8 cellular contexts compared by ENCODE assay signal in the genomic region with DNA sequence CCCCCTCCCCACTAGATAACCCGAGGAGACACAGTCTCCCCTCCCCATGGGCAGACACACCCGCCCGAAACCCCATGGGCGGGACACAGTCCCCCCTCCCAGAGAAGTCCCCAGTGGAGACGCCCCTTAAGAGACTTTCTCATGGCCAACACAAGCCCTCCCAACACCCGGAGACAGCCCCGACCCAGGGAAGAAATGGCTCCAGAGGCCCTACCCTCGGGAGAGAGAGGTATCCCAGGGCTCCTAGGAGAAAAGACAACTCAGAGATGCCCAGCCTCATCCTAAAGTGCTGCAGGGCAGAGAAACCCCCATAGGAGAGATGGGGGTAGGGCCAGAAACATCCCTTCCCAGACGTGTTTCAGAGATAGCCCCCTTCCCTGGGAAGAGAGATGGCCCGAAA. TPM values are rescaled to one million over a fixed set of nuclear protein-coding genes. Genes with fewer than 3 reads are reported as not detected.
DNase-seq lines count a peak whose midpoint lies in the region; ATAC-seq and TF ChIP-seq lines count a peak whose summit lies in the region.

No MANE protein-coding gene starts in this region.

- H3K9me3 ChIP-seq in IMR-90 (ENCODE audit: control insufficient read depth, insufficient read depth, low read length) = no peaks in the 10 kb centered on the region
- H3K9me3 ChIP-seq in colonic mucosa = no peaks in the 10 kb centered on the region

- TF ChIP-seq RAD21 in IMR-90 (IDR thresholded peaks at IDR 0.05; ENCODE audit: low read length) = no peak

- H3K9me1 ChIP-seq in IMR-90 (ENCODE audit: insufficient read depth, low read length) = peaks cover 8% of the 10 kb centered on the region

- no peak overlapping the region for H3K18ac ChIP-seq in IMR-90 (ENCODE audit: low read depth, low read length)

- no peaks in the 10 kb centered on the region for H3K9me3 Mint-ChIP-seq in neural crest cell

- peak overlapping the region; percentile 39; the same call in 1 of the 2 replicates for H2BK20ac ChIP-seq in IMR-90 (ENCODE audit: low read depth, low read length)

- peak overlapping the region; percentile 80 to 92; a peak in 3 of 4 replicates for H4K8ac ChIP-seq in IMR-90 (ENCODE audit: low read depth in 2 of 2, low read length in 2 of 2)

- H3K56ac ChIP-seq in IMR-90 (ENCODE audit: extremely low read depth, insufficient read depth, low read length) = no peak overlapping the region

- H3K4me3 Mint-ChIP-seq in neural crest cell = peak overlapping the region; percentile 86

- H3K27ac ChIP-seq in IMR-90 (ENCODE audit: insufficient read depth, low read length) (no peak overlapping the region), colonic mucosa (peak overlapping the region; percentile 60)

- no peak overlapping the region for H2BK15ac ChIP-seq in IMR-90 (ENCODE audit: low read depth, low read length)

- H3K4me1 ChIP-seq in IMR-90 (ENCODE audit: control insufficient read depth, insufficient read depth, low read length) (peaks cover 4% of the 10 kb centered on the region), colonic mucosa (peaks cover 14% of the 10 kb centered on the region)

- H3K14ac ChIP-seq in IMR-90 (replicated peaks; ENCODE audit: low read depth, low read length) = peak overlapping the region; percentile 62

- H3K9ac ChIP-seq in IMR-90 (ENCODE audit: low read depth, low read length) (no peak overlapping the region), colonic mucosa (ENCODE audit: low read depth in 2 of 2, low read length in 2 of 2) (peak overlapping the region; percentile 7 to 73)

- H3K23ac ChIP-seq in IMR-90 (ENCODE audit: low read depth, low read length) = peak overlapping the region; percentile 48; the same call in 1 of the 2 replicates

- H2AK5ac ChIP-seq in IMR-90 (ENCODE audit: low read depth, low read length) = peak overlapping the region; percentile 46; the same call in 1 of the 2 replicates

- H3K4me2 ChIP-seq in IMR-90 (ENCODE audit: low read depth, low read length) = peak overlapping the region; percentile 7; the same call in 1 of the 2 replicates

- no peak overlapping the region for H3K27ac Mint-ChIP-seq in neural crest cell (ENCODE audit: unreplicated experiment)

- no peak overlapping the region for H2BK5ac ChIP-seq in IMR-90 (ENCODE audit: low read depth, low read length, poor library complexity, severe bottlenecking)

- H2AK9ac ChIP-seq in IMR-90 (replicated peaks; ENCODE audit: low read depth, low read length, poor library complexity) = peak overlapping the region; percentile 84

- 0 out of 4 replicates have a peak, but pooled peaks cover 0 to 3% of the 10 kb centered on the region in 2 experiments for H3K79me1 ChIP-seq in IMR-90 (ENCODE audit: low read depth in 1 of 2, low read length in 2 of 2)

- DNase-seq in AG10803 (ENCODE audit: low read depth) = no peak
- no peak for DNase-seq in IMR-90
- DNase-seq in colonic mucosa = no peak
- no peak for DNase-seq in neural crest cell (ENCODE audit: low read depth, low spot score)
- DNase-seq in MV-4-11 (lab: John Stamatoyannopoulos, UW) = no peak

- H3K36me3 ChIP-seq in IMR-90 (ENCODE audit: control insufficient read depth, insufficient read depth, low read length) (no peaks in the 10 kb centered on the region), colonic mucosa (no peaks in the 10 kb centered on the region)

- no peak for TF ChIP-seq CTCF in AG10803 (conservative IDR thresholded peaks at IDR 0.05; ENCODE audit: low read length)
- TF ChIP-seq CTCF in IMR-90 (conservative IDR thresholded peaks at IDR 0.05; ENCODE audit: low read depth, low read length) = no peak
- no peak for TF ChIP-seq CTCF in colonic mucosa (IDR thresholded peaks at IDR 0.05)
- no peak for TF ChIP-seq CTCF in neural crest cell (conservative IDR thresholded peaks at IDR 0.05)

- H3K4me3 ChIP-seq in AG10803 (ENCODE audit: low read length) (peak overlapping the region; percentile 88), IMR-90 (ENCODE audit: insufficient read depth, low read depth, low read length) (no peak overlapping the region), colonic mucosa (peak overlapping the region; percentile 42)

- in situ Hi-C loops in IMR-90 (cut with MboI; ENCODE audit: low sequenced_read_pairs) = no loop called here

- no peaks in the 10 kb centered on the region for H4K20me1 ChIP-seq in IMR-90 (ENCODE audit: insufficient read depth, low read length)

- no TSS peak for BruUV-seq in IMR-90 (replicated peaks; lab: Mats Ljungman, UMichigan)

- POLR2A ChIA-PET in IMR-90 (lab: Charles Lee; ENCODE audit: unreplicated experiment) = no interaction called here

- no peaks in the 10 kb centered on the region for H3K36me3 Mint-ChIP-seq in neural crest cell (ENCODE audit: low read depth)

- H3K27me3 Mint-ChIP-seq in neural crest cell (ENCODE audit: low read depth) = no peaks in the 10 kb centered on the region

- CTCF ChIA-PET in IMR-90 (lab: Yijun Ruan, JAX) = interaction anchor here (0.9 kb wide), 1 partner anchor 93 kb away, joined by 3 read pairs; no protein-coding TSS in a partner anchor

- H4K5ac ChIP-seq in IMR-90 (ENCODE audit: low read depth, low read length) = peak overlapping the region; percentile 43; the same call in 1 of the 2 replicates

- dilution Hi-C loops in IMR-90 (cut with HindIII; ENCODE audit: low sequenced_read_pairs, unreplicated experiment) = no loop called here

- peak overlapping the region; percentile 77 for H3K4ac ChIP-seq in IMR-90 (ENCODE audit: low read depth, low read length)

- no CpG with 5 or more reads among the region's 10 CpGs for WGBS in IMR-90 (ENCODE audit: extremely low coverage in 2 of 2, insufficient read length in 1 of 2), 2 experiments

- H3K27me3 ChIP-seq in IMR-90 (ENCODE audit: control insufficient read depth, insufficient read depth, low read length) (peaks cover 4% of the 10 kb centered on the region), colonic mucosa (no peaks in the 10 kb centered on the region)

- H3K4me1 Mint-ChIP-seq in neural crest cell = peaks cover 30% of the 10 kb centered on the region

- intact Hi-C loops in IMR-90 (cut with micrococcal nuclease) (no loop called here), colonic mucosa (cut with DNase I) (no loop called here)

- no peak for TF ChIP-seq POLR2A in IMR-90 (IDR thresholded peaks at IDR 0.05; ENCODE audit: low read depth, low read length)

- H4K91ac ChIP-seq in IMR-90 (ENCODE audit: insufficient read depth, low read depth, low read length) = peak overlapping the region; percentile 74; the same call in 1 of the 2 replicates

- H2AFZ ChIP-seq in IMR-90 (replicated peaks; ENCODE audit: low read length, poor library complexity) = peak overlapping the region; percentile 74

- peak overlapping the region; percentile 42; the same call in 1 of the 2 replicates for H2BK120ac ChIP-seq in IMR-90 (ENCODE audit: low read depth, low read length)

- ATAC-seq in IMR-90 (ENCODE audit: low read depth) (no peak), GM21576 (IDR thresholded peaks at IDR 0.05; ENCODE audit: unreplicated experiment) (no peak), HG03565 (IDR thresholded peaks at IDR 0.05; ENCODE audit: unreplicated experiment) (no peak), esophagus mucosa (no peak)

TF ChIP-seq in IMR-90, 13 proteins besides CTCF, POLR2A, EP300 and RAD21:
- TF ChIP-seq, protein P1, sequence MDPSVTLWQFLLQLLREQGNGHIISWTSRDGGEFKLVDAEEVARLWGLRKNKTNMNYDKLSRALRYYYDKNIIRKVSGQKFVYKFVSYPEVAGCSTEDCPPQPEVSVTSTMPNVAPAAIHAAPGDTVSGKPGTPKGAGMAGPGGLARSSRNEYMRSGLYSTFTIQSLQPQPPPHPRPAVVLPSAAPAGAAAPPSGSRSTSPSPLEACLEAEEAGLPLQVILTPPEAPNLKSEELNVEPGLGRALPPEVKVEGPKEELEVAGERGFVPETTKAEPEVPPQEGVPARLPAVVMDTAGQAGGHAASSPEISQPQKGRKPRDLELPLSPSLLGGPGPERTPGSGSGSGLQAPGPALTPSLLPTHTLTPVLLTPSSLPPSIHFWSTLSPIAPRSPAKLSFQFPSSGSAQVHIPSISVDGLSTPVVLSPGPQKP (IDR thresholded peaks at IDR 0.05; ENCODE audit: borderline replicate concordance, low read depth, low read length) = no peak
- no peak for TF ChIP-seq BHLHE40 (IDR thresholded peaks at IDR 0.05; ENCODE audit: low read depth, low read length)
- no peak for TF ChIP-seq MAFK (IDR thresholded peaks at IDR 0.05; ENCODE audit: low read depth, low read length)
- no peak for TF ChIP-seq SMC3 (IDR thresholded peaks at IDR 0.05; ENCODE audit: low read depth, low read length)
- no peak for TF ChIP-seq MAZ (IDR thresholded peaks at IDR 0.05; ENCODE audit: borderline replicate concordance, low read depth, low read length)
- no peak for TF ChIP-seq NFE2L2 (IDR thresholded peaks at IDR 0.05; ENCODE audit: low read depth, low read length)
- TF ChIP-seq CEBPB (IDR thresholded peaks at IDR 0.05; ENCODE audit: low read depth, low read length) = no peak

RNA-seq across cellular contexts. Expression of a gene that starts 27.4 kb away (rescaled TPM):
- total RNA-seq in IMR-90 (2012; rRNA removed) (0.83 and 0.90 TPM in 2 replicates), colonic mucosa (100 to 1,000 TPM in 1 of 2 donors, 10 to 100 TPM in 1; 97.3 to 105 TPM), neural crest cell (16.2 and 17.3 TPM in 2 replicates), esophagus mucosa (62.7 TPM)
- polyA plus RNA-seq in IMR-90 (2012; rRNA removed) = 0.74 and 0.82 TPM in 2 replicates
- 0.26 and 0.82 TPM in 2 replicates for polyA plus RNA-seq in IMR-90 (2012; cell fraction: cytosol; rRNA removed)
- polyA plus RNA-seq in IMR-90 (2012; cell fraction: nucleus; rRNA removed; ENCODE audit: low replicate concordance) = 0.44 and 0.89 TPM in 2 replicates
